ENCODE assay signal across 8 cellular contexts in the genomic region with DNA sequence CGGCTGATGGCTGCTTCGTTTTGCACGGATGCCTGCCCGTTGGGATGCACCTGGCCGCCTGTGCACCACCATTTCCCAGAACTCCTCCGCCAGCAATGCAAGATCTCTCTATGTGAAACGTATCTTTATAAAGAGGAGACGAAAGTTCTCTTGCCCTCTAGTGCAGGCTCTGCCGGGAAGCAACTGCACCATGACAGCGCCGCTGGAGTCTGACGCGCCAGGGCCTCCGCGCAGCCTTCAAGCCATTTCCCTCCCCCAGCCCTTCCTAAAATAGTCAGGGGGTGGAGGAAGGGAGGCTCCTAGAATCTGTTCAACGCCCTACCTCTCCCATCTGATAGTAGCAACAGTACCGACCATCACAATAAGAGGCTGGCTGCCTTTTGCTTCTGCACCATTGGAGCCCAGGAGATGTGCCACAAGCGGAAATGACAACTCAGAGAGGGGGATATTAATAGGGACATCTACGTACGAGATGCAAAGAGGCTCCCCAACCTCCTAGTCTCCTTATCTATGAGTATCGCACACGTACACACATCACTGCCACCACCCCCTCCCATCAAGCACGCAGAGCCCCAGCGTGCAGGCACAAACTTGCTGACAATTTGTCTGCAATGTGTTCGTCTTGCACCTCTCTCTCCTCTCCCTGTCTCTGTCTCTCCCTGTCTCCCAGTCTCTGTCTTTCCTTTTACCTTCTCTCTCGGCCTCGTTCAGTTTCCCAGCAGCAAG. TPM values are rescaled to one million over a fixed set of nuclear protein-coding genes. Genes with fewer than 3 reads are reported as not detected.
A peak's percentile ranks its signal among the peaks of the same experiment; 100 is the strongest.
DNase-seq lines count a peak whose midpoint lies in the region; ATAC-seq and TF ChIP-seq lines count a peak whose summit lies in the region.

No MANE protein-coding gene starts in this region.

- no CpG with 5 or more reads among the region's 27 CpGs for WGBS in iPS DF 6.9 (ENCODE audit: insufficient coverage, insufficient read length)

- peak; percentile 57 for ATAC-seq in HG02885 (IDR thresholded peaks at IDR 0.05; ENCODE audit: poor library complexity, unreplicated experiment)

- H3K27me3 ChIP-seq in iPS DF 6.9 (ENCODE audit: control insufficient read depth, insufficient read depth, low read length) (peaks cover 15% of the 10 kb centered on the region; the same call in 1 of the 2 replicates), rectal smooth muscle tissue (ENCODE audit: control insufficient read depth, insufficient read depth, low read length) (peaks cover 3% of the 10 kb centered on the region)

- H3K36me3 ChIP-seq in iPS DF 6.9 (ENCODE audit: control insufficient read depth, insufficient read depth, low read length), result no peaks in the 10 kb centered on the region
- H3K36me3 ChIP-seq in rectal smooth muscle tissue (ENCODE audit: control insufficient read depth, insufficient read depth, low read length), result no peaks in the 10 kb centered on the region

- intact Hi-C loops in posterior vena cava (cut with DNase I), result no loop called here

- peak; percentile 40 for DNase-seq in GM10266 (ENCODE audit: extremely low spot score)
- peak; percentile 39 for DNase-seq in astrocyte of the hippocampus (ENCODE audit: low read depth, low spot score)
- DNase-seq in iPS DF 6.9 (ENCODE audit: low read depth, low spot score), result no peak
- DNase-seq in posterior vena cava (ENCODE audit: low spot score), result no peak
- DNase-seq in GOT3 (lab: John Stamatoyannopoulos, UW), result no peak
- no peak for DNase-seq in NCI-H446 treated with DMSO at 0.1 percent for 48 hours (lab: John Stamatoyannopoulos, UW)

- no peak overlapping the region for H3K27ac ChIP-seq in iPS DF 6.9 (ENCODE audit: low read length)
- peak overlapping the region; percentile 70 for H3K27ac ChIP-seq in rectal smooth muscle tissue (ENCODE audit: low read depth, low read length)

- H3K4me1 ChIP-seq in iPS DF 6.9 (ENCODE audit: control insufficient read depth, insufficient read depth, low read length) (no peaks in the 10 kb centered on the region), rectal smooth muscle tissue (ENCODE audit: control insufficient read depth, insufficient read depth, low read length) (peaks cover 7% of the 10 kb centered on the region)

- TF ChIP-seq CTCF in GM10266 (IDR thresholded peaks at IDR 0.05; ENCODE audit: control insufficient read depth, insufficient read depth, low read depth, missing control alignments), result no peak

- H3K9me3 ChIP-seq in iPS DF 6.9 (ENCODE audit: control insufficient read depth, insufficient read depth, low read length), result no peaks in the 10 kb centered on the region

- H3K9ac ChIP-seq in rectal smooth muscle tissue (ENCODE audit: low read length), result peak overlapping the region; percentile 17

- H3K4me3 ChIP-seq in iPS DF 6.9 (ENCODE audit: low read length), result peak overlapping the region; percentile 60; the same call in 1 of the 2 replicates
- H3K4me3 ChIP-seq in rectal smooth muscle tissue (ENCODE audit: low read length), result peak overlapping the region; percentile 72

RNA-seq across cellular contexts. Expression of a gene that starts 1.1 kb away (rescaled TPM):
- total RNA-seq in posterior vena cava, result 100 to 1,000 TPM; 135 to 184 TPM

Comparison
In these comparisons a context has a peak if more than half of its experiments do, and no peak if none do; other contexts are left out.
1. DNase-seq: peak in GM10266 (single experiment) and astrocyte of the hippocampus (single experiment); none in iPS DF 6.9 (single experiment), posterior vena cava (single experiment), GOT3 (single experiment) and NCI-H446 treated with DMSO at 0.1 percent for 48 hours (single experiment).